Comparison of ENCODE assay signal across 11 cellular contexts in genomic region chr14:58663494-58664111, GRCh38. TPM values are rescaled to one million over a fixed set of nuclear protein-coding genes. Genes with fewer than 3 reads are reported as not detected.
DNase-seq lines count a peak whose midpoint lies in the region; ATAC-seq and TF ChIP-seq lines count a peak whose summit lies in the region.
"Had no signal": no experiment of that assay in that cellular context is flagged by ENCODE, and none has a peak within 500 bp of the region (broad histone marks: within the 10 kb centered on the region; RNA-seq: fewer than 3 reads in every experiment).

No MANE protein-coding gene starts in this region.

- POLR2A ChIA-PET in MCF 10A (lab: Yijun Ruan, JAX), result interaction anchor here (1.0 kb wide), 1 partner anchor 254 kb away, joined by 3 read pairs; no protein-coding TSS in a partner anchor

- H3K27ac ChIP-seq in breast epithelium (peak overlapping the region in 1 of 2 donors; percentile 29), foreskin keratinocyte (no peak overlapping the region), transverse colon (peak overlapping the region in 3 of 4 donors; percentile 16 to 25 (median 21))
- H3K27ac ChIP-seq: A549 had no signal

- H3K27me3 ChIP-seq in breast epithelium (no peaks in the 10 kb centered on the region), foreskin keratinocyte (no peaks in the 10 kb centered on the region), transverse colon (no peaks in the 10 kb centered on the region)

- intact Hi-C loops in MCF 10A (cut with micrococcal nuclease) (no loop called here), breast epithelium (cut with DNase I; ENCODE audit: low total_unique reads) (no loop called here), transverse colon (cut with DNase I; ENCODE audit: low total_unique reads) (no loop called here)

- H3K4me3 ChIP-seq in breast epithelium, result no peak overlapping the region
- no peak overlapping the region for H3K4me3 ChIP-seq in transverse colon
- H3K4me3 ChIP-seq: A549 had no signal

- no peak for TF ChIP-seq EP300 in transverse colon (IDR thresholded peaks at IDR 0.05; ENCODE audit: low read depth)

- no TSS peak for BruUV-seq in MCF 10A (replicated peaks; lab: Mats Ljungman, UMichigan)

- H3K4me1 ChIP-seq in breast epithelium, result no peaks in the 10 kb centered on the region
- H3K4me1 ChIP-seq in foreskin keratinocyte, result no peaks in the 10 kb centered on the region
- peaks cover 0 to 8% (median 3%) of the 10 kb centered on the region in 4 donors for H3K4me1 ChIP-seq in transverse colon
- H3K4me1 ChIP-seq: A549 had no signal

- in situ Hi-C loops in transverse colon (cut with MboI; ENCODE audit: low pct_ligation_motif_present in 1 of 4, low pct_unique_long_range_greater_than_20kb in 1 of 4, low sequenced_read_pairs in 3 of 4), result no loop called here

- H3K9me3 Mint-ChIP-seq in MCF 10A (ENCODE audit: unreplicated experiment), result no peaks in the 10 kb centered on the region
- H3K9me3 Mint-ChIP-seq: naive B cell had no signal

- no peak for TF ChIP-seq POLR2A in breast epithelium (IDR thresholded peaks at IDR 0.05)
- no peak for TF ChIP-seq POLR2A in transverse colon (IDR thresholded peaks at IDR 0.05)

- DNase-seq in MCF 10A (ENCODE audit: unreplicated experiment) (peak; percentile 13), breast epithelium (ENCODE audit: low spot score in 2 of 2) (no peak), NCI-H748 (lab: John Stamatoyannopoulos, UW; ENCODE audit: unreplicated experiment) (peak; percentile 94), foreskin keratinocyte (peak; percentile 91 to 95), transverse colon (peak; percentile 21), dermis blood vessel endothelial cell (no peak), Kasumi-1 (lab: John Stamatoyannopoulos, UW) (no peak)
- DNase-seq: central memory CD4-positive, alpha-beta T cell; naive B cell had no signal

- no peaks in the 10 kb centered on the region for H3K36me3 Mint-ChIP-seq in MCF 10A (ENCODE audit: insufficient read depth, unreplicated experiment)
- H3K36me3 Mint-ChIP-seq: naive B cell had no signal

- no peak overlapping the region for H3K27ac Mint-ChIP-seq in MCF 10A (ENCODE audit: low read depth, unreplicated experiment)

- H3K36me3 ChIP-seq in breast epithelium (no peaks in the 10 kb centered on the region), transverse colon (no peaks in the 10 kb centered on the region)

- no peaks in the 10 kb centered on the region for H3K4me1 Mint-ChIP-seq in MCF 10A (ENCODE audit: insufficient read depth, unreplicated experiment)
- H3K4me1 Mint-ChIP-seq: naive B cell had no signal

- 12 to 31% methylated on average over 2 of the region's 2 CpGs for WGBS in transverse colon (ENCODE audit: low coverage in 1 of 2), 2 donors

- CTCF ChIA-PET in MCF 10A (lab: Yijun Ruan, JAX), result interaction anchor here (0.6 to 1.9 kb wide), 3 partner anchors 24 to 82 kb away, joined by 3 to 6 read pairs (median 3); no protein-coding TSS in a partner anchor

- no peak overlapping the region for H3K4me3 Mint-ChIP-seq in MCF 10A (ENCODE audit: unreplicated experiment)
- H3K4me3 Mint-ChIP-seq: naive B cell had no signal

- H3K9me3 ChIP-seq in breast epithelium, result no peaks in the 10 kb centered on the region
- H3K9me3 ChIP-seq in transverse colon, result no peaks in the 10 kb centered on the region
- H3K9me3 ChIP-seq: A549 had no signal

- peak; percentile 68 for ATAC-seq in foreskin keratinocyte
- ATAC-seq in GM21360 (IDR thresholded peaks at IDR 0.05; ENCODE audit: unreplicated experiment), result no peak
- ATAC-seq: A549 had no signal

- no peak for TF ChIP-seq CTCF in MCF 10A (IDR thresholded peaks at IDR 0.05; ENCODE audit: unreplicated experiment)
- no peak for TF ChIP-seq CTCF in breast epithelium (IDR thresholded peaks at IDR 0.05)
- TF ChIP-seq CTCF in foreskin keratinocyte (conservative IDR thresholded peaks at IDR 0.05), result no peak
- no peak for TF ChIP-seq CTCF in transverse colon (IDR thresholded peaks at IDR 0.05)

- peaks cover 36% of the 10 kb centered on the region for H3K27me3 Mint-ChIP-seq in MCF 10A (ENCODE audit: insufficient read depth, unreplicated experiment)
- H3K27me3 Mint-ChIP-seq: naive B cell had no signal

RNA-seq across cellular contexts. Expression of gene DACT1, which starts 25.8 kb away (rescaled TPM):
- total RNA-seq in MCF 10A (2022), result not detected in 2 replicates
- total RNA-seq in breast epithelium, result 1 to 10 TPM; 5.0 to 9.8 (median 5.1) TPM
- 0.07 and 0.20 TPM in 2 replicates for total RNA-seq in foreskin keratinocyte
- polyA plus RNA-seq in foreskin keratinocyte, result 0.06 TPM in 1 of 2 replicates, not detected in the other
- total RNA-seq in transverse colon, result 1 to 10 TPM; 2.3 to 5.8 (median 3.3) TPM
- total RNA-seq in dermis blood vessel endothelial cell, result 0.05 and 0.34 TPM in 2 replicates

Comparison
In these comparisons a context has a peak if more than half of its experiments do, and no peak if none do; other contexts are left out.
1. DNase-seq: peak in MCF 10A (single experiment), NCI-H748 (single experiment), foreskin keratinocyte (2 of 2) and transverse colon (single experiment); none in breast epithelium (0 of 2), dermis blood vessel endothelial cell (single experiment) and Kasumi-1 (0 of 2).